1 cellular context compared by ENCODE assay signal in the genomic region with DNA sequence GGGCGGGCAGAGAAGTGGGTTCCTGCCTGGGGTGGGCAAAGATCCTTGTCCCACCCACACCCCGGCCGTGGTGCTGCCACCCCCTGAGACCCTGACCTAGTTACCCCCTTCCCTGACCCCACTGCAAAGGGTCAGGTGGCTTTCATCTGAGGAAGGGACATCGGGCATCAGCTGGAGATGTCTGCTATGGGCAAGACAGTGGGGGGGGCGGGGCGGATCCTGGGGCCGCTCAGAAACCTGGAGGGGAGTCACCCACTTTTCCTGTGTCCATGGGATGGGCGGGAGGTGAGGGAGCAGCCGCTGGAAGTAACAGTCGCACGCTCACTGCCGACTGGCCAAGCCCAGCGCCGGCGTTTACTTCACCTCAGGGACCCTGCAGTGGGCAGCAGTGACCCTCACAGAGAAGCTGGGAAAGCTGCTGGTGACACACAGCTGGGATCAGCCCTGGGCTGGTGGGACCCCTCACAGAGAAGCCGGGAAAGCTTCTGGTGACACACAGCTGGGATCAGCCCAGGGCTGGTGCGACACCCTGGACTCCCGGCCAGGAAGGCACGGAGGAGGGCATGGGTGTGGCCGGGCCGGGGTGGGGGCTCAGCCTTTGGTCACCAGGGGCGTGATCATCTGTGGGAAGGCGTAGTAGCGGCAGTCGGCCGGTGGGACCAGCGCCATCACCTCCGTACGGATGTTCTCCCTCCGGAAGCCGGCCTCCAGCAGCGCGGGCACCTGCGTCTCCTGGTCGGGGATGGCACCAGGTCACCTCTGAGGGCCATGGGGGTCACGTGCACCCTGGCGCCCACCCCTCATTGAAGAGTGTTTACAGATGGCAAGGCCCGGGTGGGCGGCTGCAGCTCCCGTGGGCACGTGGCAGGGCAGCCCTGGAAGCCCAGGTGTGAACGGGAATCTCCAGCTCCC.
TF ChIP-seq lines count a peak whose summit lies in the region.

No MANE protein-coding gene starts in this region.

TF ChIP-seq in liver, 16 proteins besides CTCF, POLR2A, EP300 and RAD21:
- no peak for TF ChIP-seq FOXA2 (IDR thresholded peaks at IDR 0.05)
- peak in 1 of 2 donors; percentile 34 for TF ChIP-seq HNF4A (conservative IDR thresholded peaks at IDR 0.05)
